In the genomic region with DNA sequence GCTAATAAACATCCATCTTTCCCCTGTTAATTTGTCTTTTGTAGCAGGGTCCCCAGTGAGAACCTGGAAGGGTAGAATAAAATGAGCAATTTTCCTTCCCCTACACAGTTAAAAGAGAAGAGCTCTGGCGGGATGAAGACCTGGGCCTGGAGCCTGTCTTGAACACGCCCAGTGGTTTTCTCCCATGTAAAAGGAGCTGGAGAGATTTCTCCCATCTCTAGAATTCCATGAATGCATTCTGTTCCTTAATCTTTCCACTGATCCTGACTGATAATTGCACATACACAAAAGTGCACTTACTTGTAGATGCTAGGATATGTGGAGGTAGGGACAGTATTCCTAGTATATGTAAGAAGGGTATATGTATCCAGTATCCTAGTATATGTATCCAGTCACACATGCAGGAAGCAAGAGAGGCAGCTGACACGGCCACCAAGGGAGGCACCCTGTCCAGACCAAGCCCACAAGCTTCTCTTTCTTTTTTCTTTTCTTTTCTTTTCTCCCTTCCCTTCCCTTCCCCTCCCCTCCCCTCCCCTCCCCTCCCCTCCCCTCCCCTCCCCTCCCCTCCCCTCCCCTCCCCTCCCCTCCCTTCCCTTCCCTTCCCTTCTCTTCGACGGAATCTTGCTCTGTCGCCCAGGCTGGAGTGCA, we compare ENCODE assay signal across 26 cellular contexts. TPM values are rescaled to one million over a fixed set of nuclear protein-coding genes. Genes with fewer than 3 reads are reported as not detected.
"Had no signal": no experiment of that assay in that cellular context is flagged by ENCODE, and none has a peak within 500 bp of the region (broad histone marks: within the 10 kb centered on the region; RNA-seq: fewer than 3 reads in every experiment).

No MANE protein-coding gene starts in this region.

- H3K27me3 ChIP-seq: ascending aorta, dorsolateral prefrontal cortex, esophagus squamous epithelium, gastrocnemius medialis, upper lobe of left lung had no signal

- H3K36me3 ChIP-seq: ascending aorta, esophagus squamous epithelium, gastrocnemius medialis, thoracic aorta, upper lobe of left lung, WERI-Rb-1 had no signal

- H3K9me3 Mint-ChIP-seq: activated naive CD4-positive, alpha-beta T cell treated with anti-CD3 and anti-CD28 coated beads, Interleukin-2, amount 50 U/mL, for 72 hours; central memory CD8-positive, alpha-beta T cell; naive B cell; neural crest cell; T-cell; T-helper 2 cell treated with Interferon-gamma antibody and Interleukin-4, amounts not matched to agents 5 μg/mL and 100 μg/mL, for 36 hours had no signal

- H3K36me3 Mint-ChIP-seq: activated naive CD4-positive, alpha-beta T cell treated with anti-CD3 and anti-CD28 coated beads, Interleukin-2, amount 50 U/mL, for 72 hours; naive B cell; T-cell had no signal

- DNase-seq: activated CD4-positive, alpha-beta T cell treated with anti-CD3 and anti-CD28 coated beads for 1 hour; activated CD4-positive, alpha-beta T cell treated with anti-CD3 and anti-CD28 coated beads, Interleukin-2, amount 50 U/mL, for 1 hour; activated CD8-positive, alpha-beta T cell treated with anti-CD3 and anti-CD28 coated beads, Interleukin-2, amount 10 ng/mL, durations not matched to agents 7 days and 5 days; activated gamma-delta T cell treated with Interleukin-2 at 50 U/mL for 16 hours; esophagus squamous epithelium; gastrocnemius medialis; hypothalamus; left colon; mesenchymal stem cell; naive B cell; occipital lobe; stimulated activated CD4-positive, alpha-beta T cell treated with anti-CD3 and anti-CD28 coated beads, Interleukin-4, amount 100 ng/mL, for 24 hours; stimulated activated naive CD4-positive, alpha-beta T cell treated with Interleukin-2 at 50 U/mL for 16 hours; T-cell; upper lobe of left lung; WERI-Rb-1 had no signal

- H3K4me1 Mint-ChIP-seq: naive B cell, neural crest cell had no signal

- H3K27ac Mint-ChIP-seq: activated CD8-positive, alpha-beta T cell treated with anti-CD3 and anti-CD28 coated beads, Interleukin-2, amount 10 ng/mL, durations not matched to agents 7 days and 5 days; activated naive CD4-positive, alpha-beta T cell treated with anti-CD3 and anti-CD28 coated beads, Interleukin-2, amount 50 U/mL, for 72 hours; T-cell; T-helper 2 cell treated with Interferon-gamma antibody and Interleukin-4, amounts not matched to agents 5 μg/mL and 100 μg/mL, for 36 hours had no signal

- H3K27ac ChIP-seq: ascending aorta, dorsolateral prefrontal cortex, esophagus squamous epithelium, gastrocnemius medialis, thoracic aorta, upper lobe of left lung, WERI-Rb-1 had no signal

- H3K4me1 ChIP-seq: ascending aorta, esophagus squamous epithelium, upper lobe of left lung had no signal

- H3K9me3 ChIP-seq: ascending aorta, esophagus squamous epithelium, gastrocnemius medialis, thoracic aorta, upper lobe of left lung had no signal

- H3K4me3 Mint-ChIP-seq: activated CD8-positive, alpha-beta T cell treated with anti-CD3 and anti-CD28 coated beads, Interleukin-2, amount 10 ng/mL, durations not matched to agents 7 days and 5 days; central memory CD8-positive, alpha-beta T cell; neural crest cell; T-cell; T-helper 2 cell treated with Interferon-gamma antibody and Interleukin-4, amounts not matched to agents 5 μg/mL and 100 μg/mL, for 36 hours had no signal

- H3K27me3 Mint-ChIP-seq: central memory CD8-positive, alpha-beta T cell; T-cell had no signal

- H3K4me3 ChIP-seq: ascending aorta, dorsolateral prefrontal cortex, esophagus squamous epithelium, gastrocnemius medialis, thoracic aorta, upper lobe of left lung had no signal

RNA-seq across cellular contexts. Expression of a gene that starts 37.1 kb away (rescaled TPM):
- total RNA-seq: ascending aorta, dorsolateral prefrontal cortex, gastrocnemius medialis, left colon, lower leg skin, mucosa of gallbladder, neural crest cell, occipital lobe, renal cortical epithelial cell, thoracic aorta had no signal
